ENCODE assay signal across 11 cellular contexts in the genomic region with DNA sequence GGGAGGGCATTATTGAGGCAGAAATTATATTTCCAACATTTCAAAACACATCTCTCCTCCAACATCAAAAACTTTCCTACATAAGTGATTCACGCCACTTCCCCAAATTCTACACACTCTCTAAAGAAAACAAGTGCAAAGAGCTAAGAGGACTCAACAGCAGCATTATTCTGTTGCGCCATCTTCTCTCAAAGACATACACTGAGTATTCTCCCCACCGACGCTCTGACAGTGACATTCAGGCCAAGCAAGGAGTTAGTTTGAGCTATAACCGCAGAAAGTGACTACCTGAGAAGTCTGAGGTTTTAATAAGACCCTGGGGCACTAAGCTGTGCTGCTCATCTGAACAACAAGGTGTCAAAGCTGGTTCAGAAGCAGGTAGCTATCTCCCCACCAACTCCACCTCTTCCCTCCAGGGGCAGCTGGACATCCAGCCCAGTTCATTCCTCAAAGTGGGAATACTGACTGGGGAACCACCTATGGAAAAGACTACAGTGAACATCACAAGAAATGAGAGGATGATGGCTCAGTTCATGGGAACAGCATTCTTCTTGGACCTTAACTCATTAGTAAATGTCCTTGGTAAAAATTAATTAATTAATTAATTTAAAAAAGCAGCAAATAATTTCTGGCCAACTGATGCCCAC.
DNase-seq lines count a peak whose midpoint lies in the region; ATAC-seq and TF ChIP-seq lines count a peak whose summit lies in the region.
"Had no signal": no experiment of that assay in that cellular context is flagged by ENCODE, and none has a peak within 500 bp of the region (broad histone marks: within the 10 kb centered on the region; RNA-seq: fewer than 3 reads in every experiment).

No MANE protein-coding gene starts in this region.

- H3K27ac Mint-ChIP-seq in neural crest cell (ENCODE audit: unreplicated experiment): peak overlapping the region; percentile 59
- H3K27ac Mint-ChIP-seq in activated T-cell treated with anti-CD3 and anti-CD28 coated beads, Interleukin-2, amount 50 U/mL, for 24 hours: no peak overlapping the region
- H3K27ac Mint-ChIP-seq: effector memory CD8-positive, alpha-beta T cell had no signal

- ATAC-seq in GM19035 (IDR thresholded peaks at IDR 0.05; ENCODE audit: unreplicated experiment) (peak; percentile 53), HG02623 (IDR thresholded peaks at IDR 0.05; ENCODE audit: unreplicated experiment) (peak; percentile 36), HG03571 (IDR thresholded peaks at IDR 0.05; ENCODE audit: unreplicated experiment) (peak; percentile 45)
- ATAC-seq: effector memory CD8-positive, alpha-beta T cell had no signal

- H3K9me3 Mint-ChIP-seq in neural crest cell: no peaks in the 10 kb centered on the region
- no peaks in the 10 kb centered on the region for H3K9me3 Mint-ChIP-seq in activated T-cell treated with anti-CD3 and anti-CD28 coated beads, Interleukin-2, amount 50 U/mL, for 24 hours

- no peak overlapping the region for H3K4me3 Mint-ChIP-seq in neural crest cell
- H3K4me3 Mint-ChIP-seq in activated T-cell treated with anti-CD3 and anti-CD28 coated beads, Interleukin-2, amount 50 U/mL, for 24 hours: no peak overlapping the region
- H3K4me3 Mint-ChIP-seq: effector memory CD8-positive, alpha-beta T cell had no signal

- DNase-seq in neural crest cell (ENCODE audit: low read depth, low spot score) (no peak), NCI-H187 treated with DMSO at 0.1 percent for 48 hours (lab: John Stamatoyannopoulos, UW) (no peak), NCI-H345 treated with DMSO at 0.1 percent for 48 hours (lab: John Stamatoyannopoulos, UW; ENCODE audit: unreplicated experiment) (no peak)
- no peak for DNase-seq in activated T-cell treated with anti-CD3 and anti-CD28 coated beads, Interleukin-2, amount 50 U/mL, for 24 hours
- no peak for DNase-seq in activated CD8-positive, alpha-beta memory T cell treated with anti-CD3 and anti-CD28 coated beads, Interleukin-2, amount 50 U/mL, for 48 hours
- DNase-seq: activated gamma-delta T cell; effector memory CD8-positive, alpha-beta T cell; NCI-H2171 had no signal

- peaks cover 22% of the 10 kb centered on the region for H3K4me1 Mint-ChIP-seq in neural crest cell
- H3K4me1 Mint-ChIP-seq in activated T-cell treated with anti-CD3 and anti-CD28 coated beads, Interleukin-2, amount 50 U/mL, for 24 hours (ENCODE audit: low read depth): no peaks in the 10 kb centered on the region

- TF ChIP-seq CTCF in neural crest cell (conservative IDR thresholded peaks at IDR 0.05): no peak

- no peaks in the 10 kb centered on the region for H3K27me3 Mint-ChIP-seq in neural crest cell (ENCODE audit: low read depth)
- no peaks in the 10 kb centered on the region for H3K27me3 Mint-ChIP-seq in activated T-cell treated with anti-CD3 and anti-CD28 coated beads, Interleukin-2, amount 50 U/mL, for 24 hours
- H3K27me3 Mint-ChIP-seq: effector memory CD8-positive, alpha-beta T cell had no signal

- peaks cover 35% of the 10 kb centered on the region for H3K36me3 Mint-ChIP-seq in neural crest cell (ENCODE audit: low read depth)
- no peaks in the 10 kb centered on the region for H3K36me3 Mint-ChIP-seq in activated T-cell treated with anti-CD3 and anti-CD28 coated beads, Interleukin-2, amount 50 U/mL, for 24 hours (ENCODE audit: low read depth)
